8 cellular contexts compared by ENCODE assay signal in genomic region chr1:25245809-25246599, GRCh38. TPM values are rescaled to one million over a fixed set of nuclear protein-coding genes. Genes with fewer than 3 reads are reported as not detected.
DNase-seq lines count a peak whose midpoint lies in the region; ATAC-seq and TF ChIP-seq lines count a peak whose summit lies in the region.

No MANE protein-coding gene starts in this region.

- TF ChIP-seq CTCF in cardiac muscle cell (IDR thresholded peaks at IDR 0.05; ENCODE audit: low read depth, low read length) (no peak), RWPE2 (IDR thresholded peaks at IDR 0.05; ENCODE audit: poor library complexity, severe bottlenecking) (no peak)

- H3K4me3 ChIP-seq in cardiac muscle cell (peak overlapping the region; percentile 92), RWPE2 (ENCODE audit: severe bottlenecking) (peak overlapping the region; percentile 73), esophagus (ENCODE audit: low read depth in 1 of 2, low read length in 2 of 2) (peak overlapping the region; percentile 97 to 99)

- peak overlapping the region; percentile 97 to 98 for H3K27ac Mint-ChIP-seq in natural killer cell treated with Interleukin-12 subunit alpha and Interleukin-12 subunit beta and Interleukin-15 and Interleukin-18, amount 100 ng/mL, for 72 hours

- 17 to 19% methylated on average over 30 of the region's 30 CpGs for WGBS in esophagus, 2 donors

- ATAC-seq in Right ventricle myocardium inferior (no peak), RWPE2 (ENCODE audit: low read depth) (no peak), HG03039 (IDR thresholded peaks at IDR 0.05; ENCODE audit: unreplicated experiment) (no peak)
- ATAC-seq in natural killer cell treated with Interleukin-12 subunit alpha and Interleukin-12 subunit beta and Interleukin-15 and Interleukin-18, amount 100 ng/mL, for 72 hours = peak; percentile 0

- intact Hi-C loops in Right ventricle myocardium inferior (cut with DNase I) = loop anchor here (5.0 to 10.0 kb wide), 2 partner anchors 91 to 569 kb away; partner anchors contain the start of genes MTFR1L and TMEM50A

- DNase-seq in cardiac muscle cell (ENCODE audit: low read depth in 1 of 2, low spot score in 1 of 2) (peak in 1 of 2 donors; percentile 51), Right ventricle myocardium inferior (ENCODE audit: missing footprints) (no peak), RWPE2 (ENCODE audit: low spot score) (no peak), NCI-H2171 treated with DMSO at 0.1 percent for 48 hours (lab: John Stamatoyannopoulos, UW) (no peak), NCI-H1694 treated with DMSO at 0.1 percent for 48 hours (lab: John Stamatoyannopoulos, UW) (no peak)
- no peak for DNase-seq in natural killer cell treated with Interleukin-12 subunit alpha and Interleukin-12 subunit beta and Interleukin-15 and Interleukin-18, amount 100 ng/mL, for 72 hours (ENCODE audit: low spot score)

- H3K4me1 ChIP-seq in cardiac muscle cell (ENCODE audit: low read depth) (peaks cover 23% of the 10 kb centered on the region), RWPE2 (ENCODE audit: insufficient read depth, poor library complexity, severe bottlenecking) (peaks cover 9% of the 10 kb centered on the region), esophagus (ENCODE audit: control insufficient read depth in 2 of 2, insufficient read depth in 2 of 2, low read length in 1 of 2) (peaks cover 0 to 2% of the 10 kb centered on the region in 2 donors)

- H3K27ac ChIP-seq in cardiac muscle cell (peak overlapping the region; percentile 94), RWPE2 (ENCODE audit: poor library complexity, severe bottlenecking) (peak overlapping the region; percentile 84), esophagus (ENCODE audit: low read depth in 2 of 2, low read length in 1 of 2) (peak overlapping the region; percentile 100)

- H3K9me3 ChIP-seq in cardiac muscle cell (ENCODE audit: low read depth) (no peaks in the 10 kb centered on the region), RWPE2 (ENCODE audit: severe bottlenecking) (no peaks in the 10 kb centered on the region), esophagus (ENCODE audit: control insufficient read depth in 2 of 2, insufficient read depth in 1 of 2, low read depth in 1 of 2, low read length in 1 of 2) (no peaks in the 10 kb centered on the region)

- no peaks in the 10 kb centered on the region for H3K27me3 ChIP-seq in cardiac muscle cell
- no peaks in the 10 kb centered on the region for H3K27me3 ChIP-seq in RWPE2 (ENCODE audit: insufficient read depth, poor library complexity, severe bottlenecking)
- no peaks in the 10 kb centered on the region for H3K27me3 ChIP-seq in esophagus (ENCODE audit: control insufficient read depth in 1 of 2, insufficient read depth in 2 of 2, low read length in 2 of 2)

- peak overlapping the region; percentile 98 for H3K4me3 Mint-ChIP-seq in natural killer cell treated with Interleukin-12 subunit alpha and Interleukin-12 subunit beta and Interleukin-15 and Interleukin-18, amount 100 ng/mL, for 72 hours

- peaks cover 40% of the 10 kb centered on the region for H3K36me3 Mint-ChIP-seq in natural killer cell treated with Interleukin-12 subunit alpha and Interleukin-12 subunit beta and Interleukin-15 and Interleukin-18, amount 100 ng/mL, for 72 hours

- peaks cover 42% of the 10 kb centered on the region for H3K36me3 ChIP-seq in cardiac muscle cell
- peaks cover 55% of the 10 kb centered on the region for H3K36me3 ChIP-seq in RWPE2 (ENCODE audit: low read depth)
- H3K36me3 ChIP-seq in esophagus (ENCODE audit: control insufficient read depth in 2 of 2, insufficient read depth in 2 of 2, low read length in 1 of 2) = peaks cover 9 to 12% of the 10 kb centered on the region in 2 donors

- H3K27me3 Mint-ChIP-seq in natural killer cell treated with Interleukin-12 subunit alpha and Interleukin-12 subunit beta and Interleukin-15 and Interleukin-18, amount 100 ng/mL, for 72 hours = no peaks in the 10 kb centered on the region

- peaks cover 33 to 46% of the 10 kb centered on the region in 2 donors for H3K4me1 Mint-ChIP-seq in natural killer cell treated with Interleukin-12 subunit alpha and Interleukin-12 subunit beta and Interleukin-15 and Interleukin-18, amount 100 ng/mL, for 72 hours (ENCODE audit: low read depth in 2 of 2)

- H3K9me3 Mint-ChIP-seq in natural killer cell treated with Interleukin-12 subunit alpha and Interleukin-12 subunit beta and Interleukin-15 and Interleukin-18, amount 100 ng/mL, for 72 hours = no peaks in the 10 kb centered on the region

RNA-seq across cellular contexts. Expression of gene RSRP1, which starts 1.2 kb away (rescaled TPM):
- total RNA-seq in cardiac muscle cell (211 and 231 TPM in 2 replicates), Right ventricle myocardium inferior (41.4 TPM)
- polyA plus RNA-seq in cardiac muscle cell (161 and 223 TPM in 2 replicates), esophagus (100 to 1,000 TPM in 1 of 2 donors, 10 to 100 TPM in 1; 45.2 to 264 TPM)
- total RNA-seq in natural killer cell treated with Interleukin-12 subunit alpha and Interleukin-12 subunit beta and Interleukin-15 and Interleukin-18, amount 100 ng/mL, for 72 hours = 100 to 1,000 TPM; 117 to 171 TPM

RNA-seq across cellular contexts. Expression of gene SYF2, which starts 13.7 kb away (rescaled TPM):
- total RNA-seq in cardiac muscle cell = 29.3 and 50.0 TPM in 2 replicates
- polyA plus RNA-seq in cardiac muscle cell = 44.6 and 53.4 TPM in 2 replicates
- 34.1 TPM for total RNA-seq in Right ventricle myocardium inferior
- polyA plus RNA-seq in esophagus = 10 to 100 TPM; 42.3 to 49.2 TPM
- total RNA-seq in natural killer cell treated with Interleukin-12 subunit alpha and Interleukin-12 subunit beta and Interleukin-15 and Interleukin-18, amount 100 ng/mL, for 72 hours = 10 to 100 TPM; 27.0 to 32.7 TPM

RNA-seq across cellular contexts. Expression of gene RHD, which starts 26.3 kb away (rescaled TPM):
- 0.74 TPM in 1 of 2 replicates, not detected in the other for total RNA-seq in cardiac muscle cell
- polyA plus RNA-seq in cardiac muscle cell = 0.70 and 1.1 TPM in 2 replicates
- not detected for total RNA-seq in Right ventricle myocardium inferior
- not detected for polyA plus RNA-seq in esophagus
- not detected for total RNA-seq in natural killer cell treated with Interleukin-12 subunit alpha and Interleukin-12 subunit beta and Interleukin-15 and Interleukin-18, amount 100 ng/mL, for 72 hours

Comparison
In these comparisons a context has a peak if more than half of its experiments do, and no peak if none do; other contexts are left out.
1. ATAC-seq: peak in natural killer cell treated with Interleukin-12 subunit alpha and Interleukin-12 subunit beta and Interleukin-15 and Interleukin-18, amount 100 ng/mL, for 72 hours (2 of 2); none in Right ventricle myocardium inferior (single experiment), RWPE2 (single experiment) and HG03039 (single experiment).
2. Peak in every context shown above with its lines, with median percentiles within 50 percentile points of each other: H3K27ac ChIP-seq and H3K4me3 ChIP-seq.